ENCODE assay signal across 1 cellular context in the genomic region with DNA sequence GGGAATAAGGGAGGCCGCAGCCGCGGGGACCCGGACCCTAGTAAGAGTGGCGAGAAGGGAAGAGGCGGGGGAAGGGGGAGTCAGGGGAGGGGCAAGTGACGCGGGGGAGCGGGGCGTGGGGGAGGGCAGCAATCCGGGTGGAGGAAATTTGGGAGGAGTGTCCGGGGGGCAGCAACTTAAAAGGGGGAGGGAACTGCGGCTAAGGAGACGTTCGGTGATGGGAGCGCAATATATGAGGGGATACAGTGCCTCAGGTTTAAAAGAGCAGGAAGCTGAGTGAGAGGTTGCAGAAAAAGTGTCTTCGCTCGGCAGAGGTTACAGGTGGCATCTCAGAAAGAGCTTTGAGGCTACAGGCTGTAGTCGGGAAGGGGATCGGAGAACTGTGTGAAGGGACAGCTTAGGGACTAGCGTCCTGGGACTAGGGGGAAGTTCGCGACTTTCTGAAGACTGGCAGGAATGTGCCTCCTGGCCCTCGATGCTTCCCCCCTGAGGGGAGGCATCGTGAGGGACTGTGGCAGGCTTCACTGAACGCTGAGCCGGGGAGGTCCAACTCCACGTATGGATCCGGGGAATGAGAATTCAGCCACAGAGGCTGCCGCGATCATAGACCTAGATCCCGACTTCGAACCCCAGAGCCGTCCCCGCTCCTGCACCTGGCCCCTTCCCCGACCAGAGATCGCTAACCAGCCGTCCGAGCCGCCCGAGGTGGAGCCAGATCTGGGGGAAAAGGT.
TF ChIP-seq lines count a peak whose summit lies in the region.

No MANE protein-coding gene starts in this region.

TF ChIP-seq in endothelial cell of umbilical vein, 7 proteins besides CTCF, POLR2A, EP300 and RAD21:
- no peak for TF ChIP-seq GATA2 (IDR thresholded peaks at IDR 0.05; ENCODE audit: insufficient read depth, insufficient read length, low read depth, low read length)
- TF ChIP-seq FOS (IDR thresholded peaks at IDR 0.05; ENCODE audit: borderline replicate concordance, insufficient read depth, low read length), result no peak
- no peak for TF ChIP-seq EZH2 (IDR thresholded peaks at IDR 0.05; ENCODE audit: borderline replicate concordance, low read depth, low read length, severe bottlenecking)
- TF ChIP-seq JUN (IDR thresholded peaks at IDR 0.05; ENCODE audit: borderline replicate concordance, insufficient read depth, insufficient read length, low read depth), result no peak
- TF ChIP-seq, protein P1, sequence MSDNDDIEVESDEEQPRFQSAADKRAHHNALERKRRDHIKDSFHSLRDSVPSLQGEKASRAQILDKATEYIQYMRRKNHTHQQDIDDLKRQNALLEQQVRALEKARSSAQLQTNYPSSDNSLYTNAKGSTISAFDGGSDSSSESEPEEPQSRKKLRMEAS (IDR thresholded peaks at IDR 0.05; ENCODE audit: insufficient read depth, insufficient read length), result no peak
- TF ChIP-seq POLR2AphosphoS5 (IDR thresholded peaks at IDR 0.05; ENCODE audit: insufficient read depth, low read depth, low read length), result no peak
- no peak for TF ChIP-seq MYC (IDR thresholded peaks at IDR 0.05; ENCODE audit: low read depth, low read length)
